ENCODE assay signal across 1 cellular context in the genomic region with DNA sequence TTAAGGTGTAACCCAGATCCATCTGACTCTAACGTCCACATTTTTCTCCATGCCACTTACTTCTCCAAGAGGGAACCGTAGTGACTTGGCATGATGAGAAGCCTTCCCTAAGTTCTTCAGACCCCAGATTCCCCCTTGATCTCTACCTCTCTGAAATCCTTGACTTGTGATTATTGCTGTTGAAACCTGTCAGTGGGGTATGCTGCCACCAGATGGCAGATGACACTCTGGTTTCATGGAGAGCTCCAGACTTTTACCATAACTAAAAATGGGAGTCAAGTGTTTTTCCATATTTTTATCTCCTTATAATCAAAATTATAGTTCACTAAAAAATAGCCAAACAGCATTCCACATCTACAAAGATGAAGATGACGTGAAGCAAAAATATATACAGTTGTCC.
TF ChIP-seq lines count a peak whose summit lies in the region.

No MANE protein-coding gene starts in this region.

TF ChIP-seq in WTC11, 78 proteins besides CTCF, POLR2A, EP300 and RAD21 (continued from another document):
- TF ChIP-seq PRDM15 (CRISPR knock-in tag; IDR thresholded peaks at IDR 0.05) (no peak), ZBTB21 (CRISPR knock-in tag; IDR thresholded peaks at IDR 0.05; ENCODE audit: borderline replicate concordance) (no peak), ZNF138 (CRISPR knock-in tag; conservative IDR thresholded peaks at IDR 0.05) (no peak), GRHL2 (CRISPR knock-in tag; IDR thresholded peaks at IDR 0.05; ENCODE audit: insufficient replicate concordance, severe bottlenecking) (no peak), MXD4 (CRISPR knock-in tag; IDR thresholded peaks at IDR 0.05; ENCODE audit: borderline replicate concordance) (no peak), TEAD4 (CRISPR knock-in tag; IDR thresholded peaks at IDR 0.05) (no peak)
- TF ChIP-seq, protein P1, sequence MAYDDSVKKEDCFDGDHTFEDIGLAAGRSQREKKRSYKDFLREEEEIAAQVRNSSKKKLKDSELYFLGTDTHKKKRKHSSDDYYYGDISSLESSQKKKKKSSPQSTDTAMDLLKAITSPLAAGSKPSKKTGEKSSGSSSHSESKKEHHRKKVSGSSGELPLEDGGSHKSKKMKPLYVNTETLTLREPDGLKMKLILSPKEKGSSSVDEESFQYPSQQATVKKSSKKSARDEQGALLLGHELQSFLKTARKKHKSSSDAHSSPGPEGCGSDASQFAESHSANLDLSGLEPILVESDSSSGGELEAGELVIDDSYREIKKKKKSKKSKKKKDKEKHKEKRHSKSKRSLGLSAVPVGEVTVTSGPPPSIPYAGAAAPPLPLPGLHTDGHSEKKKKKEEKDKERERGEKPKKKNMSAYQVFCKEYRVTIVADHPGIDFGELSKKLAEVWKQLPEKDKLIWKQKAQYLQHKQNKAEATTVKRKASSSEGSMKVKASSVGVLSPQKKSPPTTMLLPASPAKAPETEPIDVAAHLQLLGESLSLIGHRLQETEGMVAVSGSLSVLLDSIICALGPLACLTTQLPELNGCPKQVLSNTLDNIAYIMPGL (CRISPR knock-in tag; IDR thresholded peaks at IDR 0.05) = no peak
